ENCODE assay signal across 20 cellular contexts in the genomic region with DNA sequence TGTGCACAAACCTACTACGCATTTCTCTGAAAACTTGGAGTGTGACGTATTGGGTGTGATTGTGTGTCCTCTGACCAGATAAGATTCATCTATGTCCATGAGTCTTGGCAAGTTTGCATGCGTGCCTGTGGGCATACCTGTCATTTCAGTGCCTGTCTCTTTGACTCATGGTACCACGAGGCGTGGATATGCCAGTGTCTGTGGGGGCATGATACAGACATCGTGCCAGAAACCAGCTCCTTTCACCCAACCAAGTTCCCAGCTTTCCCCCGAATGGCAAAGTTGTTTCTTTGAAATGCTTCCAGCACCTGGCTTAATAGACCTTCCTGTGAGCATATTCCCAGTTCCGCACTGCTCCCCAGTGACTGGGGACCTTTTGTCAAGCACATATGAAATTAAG.
DNase-seq lines count a peak whose midpoint lies in the region; ATAC-seq, FAIRE-seq and TF ChIP-seq lines count a peak whose summit lies in the region.
"Had no signal": no experiment of that assay in that cellular context is flagged by ENCODE, and none has a peak within 500 bp of the region (broad histone marks: within the 10 kb centered on the region; RNA-seq: fewer than 3 reads in every experiment).

No MANE protein-coding gene starts in this region.

- H3K4me3 Mint-ChIP-seq in activated CD4-positive, alpha-beta T cell treated with anti-CD3 and anti-CD28 coated beads, Interleukin-2, amount 10 ng/mL, durations not matched to agents 24 days and 14 days: peak overlapping the region; percentile 22
- H3K4me3 Mint-ChIP-seq: CD14-positive monocyte, HFFc6 had no signal

- DNase-seq in activated CD4-positive, alpha-beta T cell treated with anti-CD3 and anti-CD28 coated beads, Interleukin-2, amount 10 ng/mL, durations not matched to agents 24 days and 14 days: no peak
- DNase-seq in activated CD4-positive, alpha-beta T cell treated with anti-CD3 and anti-CD28 coated beads for 1 hour: no peak
- DNase-seq in caudate nucleus (lab: John Stamatoyannopoulos, UW) (peak in 33 of 61 donors; percentile 2 to 74 (median 22)), GM12892 (ENCODE audit: insufficient read length) (no peak)
- DNase-seq: AML-193; CD4-positive, alpha-beta memory T cell; DMS153; DMS79 treated with DMSO at 0.1 percent for 48 hours; GF-D8; GM23248; HCEC 1CT; HFFc6; KG1 had no signal

- no peak overlapping the region for H3K27ac Mint-ChIP-seq in activated CD4-positive, alpha-beta T cell treated with anti-CD3 and anti-CD28 coated beads, Interleukin-2, amount 10 ng/mL, durations not matched to agents 24 days and 14 days
- H3K27ac Mint-ChIP-seq: CD14-positive monocyte, HFFc6 had no signal

- H3K36me3 ChIP-seq in BLaER1 treated with 17β-estradiol and CSF1 and Interleukin-3, amounts not matched to agents 10 nM and 100 nM: no peaks in the 10 kb centered on the region
- H3K36me3 ChIP-seq in neural cell (ENCODE audit: insufficient read depth, low read length): no peaks in the 10 kb centered on the region

- TF ChIP-seq RAD21 in neural cell (conservative IDR thresholded peaks at IDR 0.05): no peak

- 0 out of 22 replicates have a peak, but pooled peaks cover 0 to 4% (median 0%) of the 10 kb centered on the region in 11 experiments for H3K9me3 ChIP-seq in BLaER1 treated with 17β-estradiol and CSF1 and Interleukin-3, amounts not matched to agents 10 nM and 100 nM (replicated peaks in 1 of 11)
- H3K9me3 ChIP-seq in neural cell (ENCODE audit: low read length): no peaks in the 10 kb centered on the region
- H3K9me3 ChIP-seq: A549 had no signal

- H3K27ac ChIP-seq in BLaER1 treated with 17β-estradiol and CSF1 and Interleukin-3, amounts not matched to agents 10 nM and 100 nM: peak overlapping the region in 1 of 11 experiments; percentile 6; a peak in 2 of 22 replicates
- H3K27ac ChIP-seq in caudate nucleus (ENCODE audit: low read depth, low read length) (no peak overlapping the region), neural cell (ENCODE audit: low read length) (peak overlapping the region; percentile 49)
- H3K27ac ChIP-seq: 22Rv1, A549, GM23248 had no signal

- peaks cover 9% of the 10 kb centered on the region for H3K4me1 Mint-ChIP-seq in activated CD4-positive, alpha-beta T cell treated with anti-CD3 and anti-CD28 coated beads, Interleukin-2, amount 10 ng/mL, durations not matched to agents 24 days and 14 days

- TF ChIP-seq CTCF in neural cell (IDR thresholded peaks at IDR 0.05; ENCODE audit: poor library complexity, severe bottlenecking): no peak

- no peaks in the 10 kb centered on the region for H4K20me1 ChIP-seq in BLaER1 treated with 17β-estradiol and CSF1 and Interleukin-3, amounts not matched to agents 10 nM and 100 nM
- no peaks in the 10 kb centered on the region for H4K20me1 ChIP-seq in neural cell (ENCODE audit: insufficient read depth)

- H3K27me3 Mint-ChIP-seq in activated CD4-positive, alpha-beta T cell treated with anti-CD3 and anti-CD28 coated beads, Interleukin-2, amount 10 ng/mL, durations not matched to agents 24 days and 14 days: no peaks in the 10 kb centered on the region

- TF ChIP-seq POLR2A in GM12892 (IDR thresholded peaks at IDR 0.05; ENCODE audit: low read depth, low read length): no peak

- peaks cover 8 to 28% (median 17%) of the 10 kb centered on the region in 10 experiments for H3K4me1 ChIP-seq in BLaER1 treated with 17β-estradiol and CSF1 and Interleukin-3, amounts not matched to agents 10 nM and 100 nM
- H3K4me1 ChIP-seq: A549 had no signal

- no peak overlapping the region for H3K4me3 ChIP-seq in BLaER1 treated with 17β-estradiol and CSF1 and Interleukin-3, amounts not matched to agents 10 nM and 100 nM
- H3K4me3 ChIP-seq in neural cell (ENCODE audit: low read length): peak overlapping the region; percentile 4
- H3K4me3 ChIP-seq: A549, GM23248 had no signal

- H3K9me3 Mint-ChIP-seq in activated CD4-positive, alpha-beta T cell treated with anti-CD3 and anti-CD28 coated beads, Interleukin-2, amount 10 ng/mL, durations not matched to agents 24 days and 14 days: no peaks in the 10 kb centered on the region
- H3K9me3 Mint-ChIP-seq: HFFc6 had no signal

- no peak overlapping the region for H3K9ac ChIP-seq in BLaER1 treated with 17β-estradiol and CSF1 and Interleukin-3, amounts not matched to agents 10 nM and 100 nM
- peak overlapping the region; percentile 28 for H3K9ac ChIP-seq in neural cell (ENCODE audit: low read length)
- H3K9ac ChIP-seq: GM23248 had no signal

- H2AFZ ChIP-seq in neural cell (ENCODE audit: low read depth, low read length): no peak overlapping the region
- H2AFZ ChIP-seq: GM23248 had no signal

- H3K27me3 ChIP-seq in BLaER1 treated with 17β-estradiol and CSF1 and Interleukin-3, amounts not matched to agents 10 nM and 100 nM: no peaks in the 10 kb centered on the region
- peaks cover 4% of the 10 kb centered on the region for H3K27me3 ChIP-seq in neural cell (ENCODE audit: insufficient read depth, low read depth, low read length)

- ATAC-seq in HG02840 (IDR thresholded peaks at IDR 0.05; ENCODE audit: low FRiP score, unreplicated experiment): no peak
- ATAC-seq: A549 had no signal

- H3F3A ChIP-seq in neural cell (ENCODE audit: insufficient read depth, low read length, poor library complexity, severe bottlenecking): no peaks in the 10 kb centered on the region

- no peak for FAIRE-seq in GM12892 (lab: Jason Lieb, UNC)
- FAIRE-seq: A549, GM19239 had no signal

- H3K4me2 ChIP-seq in BLaER1 treated with 17β-estradiol and CSF1 and Interleukin-3, amounts not matched to agents 10 nM and 100 nM: peak overlapping the region in 10 of 11 experiments; percentile 57 to 85 (median 70); a peak in 16 of 22 replicates
- no peak overlapping the region for H3K4me2 ChIP-seq in neural cell (ENCODE audit: low read length)
- H3K4me2 ChIP-seq: A549 had no signal

- no peaks in the 10 kb centered on the region for H3K9me2 ChIP-seq in neural cell (ENCODE audit: insufficient read depth, low read length)

- no peak for TF ChIP-seq EP300 in neural cell (conservative IDR thresholded peaks at IDR 0.05; ENCODE audit: poor library complexity, severe bottlenecking)

- intact Hi-C loops in activated CD4-positive, alpha-beta T cell treated with anti-CD3 and anti-CD28 coated beads, Interleukin-2, amount 10 ng/mL, durations not matched to agents 24 days and 14 days (cut with micrococcal nuclease): no loop called here

- no peaks in the 10 kb centered on the region for H3K36me3 Mint-ChIP-seq in activated CD4-positive, alpha-beta T cell treated with anti-CD3 and anti-CD28 coated beads, Interleukin-2, amount 10 ng/mL, durations not matched to agents 24 days and 14 days (ENCODE audit: low read depth)
- H3K36me3 Mint-ChIP-seq: CD14-positive monocyte; CD4-positive, alpha-beta memory T cell had no signal

- no peaks in the 10 kb centered on the region for H3K79me2 ChIP-seq in neural cell (replicated peaks; ENCODE audit: insufficient read depth, low read length)

TF ChIP-seq in neural cell, 6 proteins besides CTCF, POLR2A, EP300 and RAD21:
- no peak for TF ChIP-seq MXI1 (conservative IDR thresholded peaks at IDR 0.05; ENCODE audit: poor library complexity, severe bottlenecking)
- no peak for TF ChIP-seq SMC3 (conservative IDR thresholded peaks at IDR 0.05; ENCODE audit: poor library complexity)
- TF ChIP-seq TAF1 (IDR thresholded peaks at IDR 0.05; ENCODE audit: low read depth): no peak
- no peak for TF ChIP-seq POLR2AphosphoS5 (IDR thresholded peaks at IDR 0.05)
- TF ChIP-seq, protein P1, sequence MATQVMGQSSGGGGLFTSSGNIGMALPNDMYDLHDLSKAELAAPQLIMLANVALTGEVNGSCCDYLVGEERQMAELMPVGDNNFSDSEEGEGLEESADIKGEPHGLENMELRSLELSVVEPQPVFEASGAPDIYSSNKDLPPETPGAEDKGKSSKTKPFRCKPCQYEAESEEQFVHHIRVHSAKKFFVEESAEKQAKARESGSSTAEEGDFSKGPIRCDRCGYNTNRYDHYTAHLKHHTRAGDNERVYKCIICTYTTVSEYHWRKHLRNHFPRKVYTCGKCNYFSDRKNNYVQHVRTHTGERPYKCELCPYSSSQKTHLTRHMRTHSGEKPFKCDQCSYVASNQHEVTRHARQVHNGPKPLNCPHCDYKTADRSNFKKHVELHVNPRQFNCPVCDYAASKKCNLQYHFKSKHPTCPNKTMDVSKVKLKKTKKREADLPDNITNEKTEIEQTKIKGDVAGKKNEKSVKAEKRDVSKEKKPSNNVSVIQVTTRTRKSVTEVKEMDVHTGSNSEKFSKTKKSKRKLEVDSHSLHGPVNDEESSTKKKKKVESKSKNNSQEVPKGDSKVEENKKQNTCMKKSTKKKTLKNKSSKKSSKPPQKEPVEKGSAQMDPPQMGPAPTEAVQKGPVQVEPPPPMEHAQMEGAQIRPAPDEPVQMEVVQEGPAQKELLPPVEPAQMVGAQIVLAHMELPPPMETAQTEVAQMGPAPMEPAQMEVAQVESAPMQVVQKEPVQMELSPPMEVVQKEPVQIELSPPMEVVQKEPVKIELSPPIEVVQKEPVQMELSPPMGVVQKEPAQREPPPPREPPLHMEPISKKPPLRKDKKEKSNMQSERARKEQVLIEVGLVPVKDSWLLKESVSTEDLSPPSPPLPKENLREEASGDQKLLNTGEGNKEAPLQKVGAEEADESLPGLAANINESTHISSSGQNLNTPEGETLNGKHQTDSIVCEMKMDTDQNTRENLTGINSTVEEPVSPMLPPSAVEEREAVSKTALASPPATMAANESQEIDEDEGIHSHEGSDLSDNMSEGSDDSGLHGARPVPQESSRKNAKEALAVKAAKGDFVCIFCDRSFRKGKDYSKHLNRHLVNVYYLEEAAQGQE (IDR thresholded peaks at IDR 0.05; ENCODE audit: borderline replicate concordance): no peak

Comparison
In these comparisons a context has a peak if more than half of its experiments do, and no peak if none do; other contexts are left out.
1. DNase-seq: peak in caudate nucleus (33 of 61); none in activated CD4-positive, alpha-beta T cell treated with anti-CD3 and anti-CD28 coated beads, Interleukin-2, amount 10 ng/mL, durations not matched to agents 24 days and 14 days (single experiment), activated CD4-positive, alpha-beta T cell treated with anti-CD3 and anti-CD28 coated beads for 1 hour (single experiment) and GM12892 (single experiment).